In the genomic region with DNA sequence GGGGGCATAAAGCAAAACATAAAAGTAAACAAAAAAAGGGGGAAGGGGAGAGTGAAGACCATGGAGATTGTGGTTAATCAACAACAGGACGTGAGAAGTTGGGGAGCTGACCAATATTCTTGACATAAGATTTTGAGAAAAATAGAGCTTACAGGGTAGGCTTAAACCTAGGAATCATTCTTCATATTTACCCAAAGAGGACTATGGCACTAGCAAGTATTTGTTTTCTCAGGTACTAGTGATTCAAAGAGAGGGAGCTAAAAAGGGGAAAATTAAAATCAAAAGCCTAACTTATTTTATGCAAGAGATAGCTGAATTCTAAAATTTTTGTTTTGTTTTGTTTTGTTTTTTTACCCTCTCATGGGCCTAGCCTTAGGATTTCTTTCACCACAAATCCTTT, we compare ENCODE assay signal across 21 cellular contexts.
DNase-seq lines count a peak whose midpoint lies in the region; ATAC-seq, FAIRE-seq and TF ChIP-seq lines count a peak whose summit lies in the region.
"Had no signal": no experiment of that assay in that cellular context is flagged by ENCODE, and none has a peak within 500 bp of the region (broad histone marks: within the 10 kb centered on the region; RNA-seq: fewer than 3 reads in every experiment).

No MANE protein-coding gene starts in this region.

- no peak for FAIRE-seq in HepG2 (lab: Jason Lieb, UNC)
- FAIRE-seq: A204.1, GM12891, GM18507 had no signal

- no peaks in the 10 kb centered on the region for H3K9me3 ChIP-seq in liver (ENCODE audit: control insufficient read depth in 4 of 4, low read length in 3 of 4)
- H3K9me3 ChIP-seq in HepG2 (ENCODE audit: low read length) = no peaks in the 10 kb centered on the region
- no peaks in the 10 kb centered on the region for H3K9me3 ChIP-seq in hepatocyte (ENCODE audit: low read depth)
- H3K9me3 ChIP-seq in parathyroid adenoma (ENCODE audit: control insufficient read depth, low read length) = peaks cover 3% of the 10 kb centered on the region
- H3K9me3 ChIP-seq in lower lobe of right lung = no peaks in the 10 kb centered on the region
- H3K9me3 ChIP-seq: BLaER1 had no signal

- no peaks in the 10 kb centered on the region for H3K79me2 ChIP-seq in HepG2 (ENCODE audit: insufficient read depth, low read length)
- H3K79me2 ChIP-seq in hepatocyte = no peaks in the 10 kb centered on the region
- no peaks in the 10 kb centered on the region for H3K79me2 ChIP-seq in parathyroid adenoma

- no peak overlapping the region for H3K4me3 Mint-ChIP-seq in nephron
- H3K4me3 Mint-ChIP-seq: B cell; CD4-positive, CD25-positive, alpha-beta regulatory T cell; CD8-positive, alpha-beta memory T cell had no signal

- H3K36me3 Mint-ChIP-seq in nephron (ENCODE audit: low read depth) = no peaks in the 10 kb centered on the region
- H3K36me3 Mint-ChIP-seq: CD4-positive, CD25-positive, alpha-beta regulatory T cell; CD8-positive, alpha-beta memory T cell had no signal

- H3K27me3 ChIP-seq in liver (ENCODE audit: control insufficient read depth in 4 of 4, insufficient read depth in 4 of 4, low read length in 3 of 4) (no peaks in the 10 kb centered on the region), HepG2 (ENCODE audit: control insufficient read depth in 1 of 2, insufficient read depth in 2 of 2, low read length in 2 of 2) (no peaks in the 10 kb centered on the region), hepatocyte (no peaks in the 10 kb centered on the region), parathyroid adenoma (ENCODE audit: control insufficient read depth, insufficient read depth, low read length) (no peaks in the 10 kb centered on the region), lower lobe of right lung (ENCODE audit: low read depth) (no peaks in the 10 kb centered on the region)
- H3K27me3 ChIP-seq: BLaER1 had no signal

- no peak for TF ChIP-seq POLR2A in HepG2 (IDR thresholded peaks at IDR 0.05; ENCODE audit: insufficient read depth in 1 of 2, low read depth in 2 of 2, low read length in 2 of 2)

- no peak for TF ChIP-seq EP300 in HepG2 (IDR thresholded peaks at IDR 0.05; ENCODE audit: low read depth in 2 of 2, low read length in 2 of 2)
- TF ChIP-seq EP300 in HepG2 (CRISPR knock-in tag; IDR thresholded peaks at IDR 0.05; ENCODE audit: borderline replicate concordance) = no peak

- peak overlapping the region; percentile 19 to 61 (median 33) for H3K27ac Mint-ChIP-seq in nephron
- H3K27ac Mint-ChIP-seq: B cell; CD4-positive, CD25-positive, alpha-beta regulatory T cell had no signal

- H3K4me2 ChIP-seq in HepG2 (ENCODE audit: low read depth, low read length) (no peak overlapping the region), hepatocyte (no peak overlapping the region), parathyroid adenoma (ENCODE audit: low read length) (peak overlapping the region; percentile 2)
- H3K4me2 ChIP-seq: BLaER1 had no signal

- CTCF ChIA-PET in HepG2 (lab: Yijun Ruan, JAX; ENCODE audit: low intra/inter-chr PET ratio, low total read pairs) = no interaction called here

- H3K27ac ChIP-seq in liver (ENCODE audit: low read depth in 1 of 2, low read length in 2 of 2) (no peak overlapping the region), HepG2 (ENCODE audit: extremely low read length, insufficient read depth, low read length) (no peak overlapping the region), hepatocyte (peak overlapping the region; percentile 10), parathyroid adenoma (peak overlapping the region; percentile 7), lower lobe of right lung (no peak overlapping the region)
- H3K27ac ChIP-seq: 22Rv1, BLaER1, C4-2B had no signal

- no peaks in the 10 kb centered on the region for H3K9me2 ChIP-seq in hepatocyte (replicated peaks; ENCODE audit: insufficient read depth)

- peaks cover 0 to 29% (median 4%) of the 10 kb centered on the region in 4 donors for H3K4me1 ChIP-seq in liver (ENCODE audit: control insufficient read depth in 4 of 4, insufficient read depth in 4 of 4, low read length in 3 of 4)
- no peaks in the 10 kb centered on the region for H3K4me1 ChIP-seq in HepG2 (ENCODE audit: insufficient read depth, low read length)
- peaks cover 3% of the 10 kb centered on the region for H3K4me1 ChIP-seq in hepatocyte (ENCODE audit: insufficient read depth)
- H3K4me1 ChIP-seq in parathyroid adenoma = peaks cover 32% of the 10 kb centered on the region
- H3K4me1 ChIP-seq in lower lobe of right lung = no peaks in the 10 kb centered on the region
- H3K4me1 ChIP-seq: BLaER1 had no signal

- no peaks in the 10 kb centered on the region for H3K27me3 Mint-ChIP-seq in nephron (ENCODE audit: low read depth)
- H3K27me3 Mint-ChIP-seq: B cell had no signal

- no peaks in the 10 kb centered on the region for H3K9me3 Mint-ChIP-seq in nephron

- TF ChIP-seq RAD21 in liver (IDR thresholded peaks at IDR 0.05) = peak in 1 of 2 donors; percentile 5
- TF ChIP-seq RAD21 in HepG2 (CRISPR knock-in tag; IDR thresholded peaks at IDR 0.05) = no peak

- intact Hi-C loops in HepG2 (cut with micrococcal nuclease; ENCODE audit: unreplicated experiment) (no loop called here), lower lobe of right lung (cut with DNase I) (no loop called here)

- H3K4me1 Mint-ChIP-seq in nephron = peaks cover 25% of the 10 kb centered on the region
- H3K4me1 Mint-ChIP-seq: CD4-positive, CD25-positive, alpha-beta regulatory T cell; CD8-positive, alpha-beta memory T cell had no signal

- no peaks in the 10 kb centered on the region for H4K20me1 ChIP-seq in HepG2 (ENCODE audit: insufficient read depth, low read length)
- H4K20me1 ChIP-seq in hepatocyte (ENCODE audit: insufficient read depth, poor library complexity, severe bottlenecking) = no peaks in the 10 kb centered on the region
- H4K20me1 ChIP-seq: BLaER1 had no signal

- in situ Hi-C loops in HepG2 (cut with HindIII; ENCODE audit: extremely low pct_ligation_motif_present, low pct_unique_long_range_greater_than_20kb) = no loop called here

- H3K4me3 ChIP-seq in liver (ENCODE audit: low read depth in 1 of 3, low read length in 3 of 3) (no peak overlapping the region), HepG2 (replicated peaks in 1 of 3; ENCODE audit: insufficient read depth in 1 of 3, low read depth in 2 of 3, low read length in 3 of 3) (no peak overlapping the region), hepatocyte (no peak overlapping the region), parathyroid adenoma (ENCODE audit: low read depth, low read length) (no peak overlapping the region), lower lobe of right lung (no peak overlapping the region)
- H3K4me3 ChIP-seq: BLaER1 had no signal

- WGBS in liver = 0% methylated on average over 1 of the region's 1 CpG
- WGBS in HepG2 (ENCODE audit: low lambda C conversion rate) = 0% methylated on average over 1 of the region's 1 CpG
- 0% methylated on average over 1 of the region's 1 CpG for WGBS in hepatocyte (ENCODE audit: low lambda C conversion rate, missing lambda C conversion rate)

- ATAC-seq in HepG2 = no peak
- no peak for ATAC-seq in lower lobe of right lung
- ATAC-seq in GM19035 (IDR thresholded peaks at IDR 0.05; ENCODE audit: unreplicated experiment) = no peak

- H3K36me3 ChIP-seq in liver (ENCODE audit: control insufficient read depth in 4 of 4, insufficient read depth in 3 of 4, low read depth in 1 of 4, low read length in 3 of 4) (no peaks in the 10 kb centered on the region), HepG2 (replicated peaks in 1 of 2; ENCODE audit: control insufficient read depth in 1 of 2, insufficient read depth in 2 of 2, low read length in 2 of 2) (no peaks in the 10 kb centered on the region), hepatocyte (replicated peaks; ENCODE audit: insufficient read depth, low read depth) (no peaks in the 10 kb centered on the region), parathyroid adenoma (ENCODE audit: control insufficient read depth, insufficient read depth, low read length) (no peaks in the 10 kb centered on the region), lower lobe of right lung (no peaks in the 10 kb centered on the region)
- H3K36me3 ChIP-seq: BLaER1 had no signal

- POLR2A ChIA-PET in HepG2 (lab: Yijun Ruan, JAX) = no interaction called here

- TF ChIP-seq CTCF in liver (IDR thresholded peaks at IDR 0.05; ENCODE audit: low read depth, low read length, missing input control) (no peak), HepG2 (CRISPR knock-in tag; IDR thresholded peaks at IDR 0.05) (no peak), hepatocyte (IDR thresholded peaks at IDR 0.05; ENCODE audit: poor library complexity) (no peak), nephron (IDR thresholded peaks at IDR 0.05; ENCODE audit: unreplicated experiment in 3 of 3) (no peak), parathyroid adenoma (IDR thresholded peaks at IDR 0.05) (no peak), lower lobe of right lung (IDR thresholded peaks at IDR 0.05) (no peak)

- no peak overlapping the region for H3K9ac ChIP-seq in liver (ENCODE audit: low read depth in 1 of 2, low read length in 2 of 2)
- H3K9ac ChIP-seq in HepG2 (ENCODE audit: insufficient read depth, low read depth, low read length) = no peak overlapping the region
- H3K9ac ChIP-seq in parathyroid adenoma = no peak overlapping the region
- H3K9ac ChIP-seq: BLaER1 had no signal

- H2AFZ ChIP-seq in HepG2 (ENCODE audit: low read length) (no peak overlapping the region), hepatocyte (no peak overlapping the region), parathyroid adenoma (peak overlapping the region; percentile 69)

- BruUV-seq in HepG2 (replicated peaks; lab: Mats Ljungman, UMichigan) = no TSS peak

- DNase-seq in HepG2 (ENCODE audit: low spot score) = no peak
- DNase-seq in hepatocyte (ENCODE audit: low spot score) = no peak
- DNase-seq in lower lobe of right lung = no peak
- no peak for DNase-seq in RPMI8226
- DNase-seq: CD4-positive, CD25-positive, alpha-beta regulatory T cell; CD8-positive, alpha-beta memory T cell; DMS79 treated with DMSO at 0.1 percent for 48 hours; GF-D8; H7; HCEC 1CT had no signal

TF ChIP-seq in liver, 16 proteins besides CTCF, POLR2A, EP300 and RAD21:
- TF ChIP-seq TAF1 (conservative IDR thresholded peaks at IDR 0.05) = no peak
- TF ChIP-seq HNF4A (conservative IDR thresholded peaks at IDR 0.05) = peak; percentile 32 to 57

TF ChIP-seq in HepG2, 621 proteins besides CTCF, POLR2A, EP300 and RAD21 (continues in another document):
- no peak for TF ChIP-seq U2AF2 (IDR thresholded peaks at IDR 0.05; ENCODE audit: low read depth, low read length)
- no peak for TF ChIP-seq SIN3B (IDR thresholded peaks at IDR 0.05; ENCODE audit: low read length)
- no peak for TF ChIP-seq RFX1 (IDR thresholded peaks at IDR 0.05)
- no peak for TF ChIP-seq IKZF4 (CRISPR knock-in tag; IDR thresholded peaks at IDR 0.05; ENCODE audit: borderline replicate concordance, low read depth, not compliant biosample characterization)
- no peak for TF ChIP-seq ZNF296 (CRISPR knock-in tag; conservative IDR thresholded peaks at IDR 0.05)
- TF ChIP-seq ZBTB1 (CRISPR knock-in tag; IDR thresholded peaks at IDR 0.05; ENCODE audit: borderline replicate concordance) = no peak
- no peak for TF ChIP-seq ZNF629 (CRISPR knock-in tag; conservative IDR thresholded peaks at IDR 0.05)
- TF ChIP-seq KDM2A (CRISPR knock-in tag; IDR thresholded peaks at IDR 0.05; ENCODE audit: borderline replicate concordance, low read depth) = no peak
- TF ChIP-seq TSC22D2 (CRISPR knock-in tag; IDR thresholded peaks at IDR 0.05; ENCODE audit: borderline replicate concordance) = no peak
- no peak for TF ChIP-seq HIVEP1 (CRISPR knock-in tag; IDR thresholded peaks at IDR 0.05)

Comparison
In these comparisons a context has a peak if more than half of its experiments do, and no peak if none do; other contexts are left out.
1. H3K27ac ChIP-seq: peak in hepatocyte (single experiment) and parathyroid adenoma (single experiment); none in liver (0 of 2), HepG2 (single experiment) and lower lobe of right lung (single experiment).